Comparison of ENCODE assay signal across 8 cellular contexts in the genomic region with DNA sequence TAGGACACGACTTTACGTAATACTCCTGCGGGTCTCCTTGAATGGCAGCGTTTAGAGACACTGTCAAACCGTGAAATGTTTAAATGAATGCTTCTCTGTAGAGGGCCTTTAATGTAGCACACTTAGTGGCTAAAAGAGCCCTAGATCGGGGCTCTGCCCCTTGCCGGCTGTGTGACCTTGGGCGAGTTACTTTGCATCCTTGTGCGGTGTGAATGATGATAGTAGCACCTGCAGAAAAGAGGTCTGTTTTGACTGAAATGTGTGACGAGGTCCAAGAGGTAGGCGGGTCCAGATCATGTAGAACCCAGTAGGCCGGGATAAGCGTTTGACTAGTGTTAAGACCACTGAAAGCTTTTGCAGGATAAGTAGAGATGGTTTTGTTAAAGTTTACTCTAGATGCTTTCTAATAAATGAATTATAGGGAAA. TPM values are rescaled to one million over a fixed set of nuclear protein-coding genes. Genes with fewer than 3 reads are reported as not detected.
DNase-seq lines count a peak whose midpoint lies in the region; ATAC-seq and TF ChIP-seq lines count a peak whose summit lies in the region.

No MANE protein-coding gene starts in this region.

- H3K4me3 ChIP-seq in HAP-1 = peak overlapping the region; percentile 78
- peak overlapping the region; percentile 98 for H3K4me3 ChIP-seq in NB4 (ENCODE audit: low read depth, low read length)
- H3K4me3 ChIP-seq in cardiac fibroblast (replicated peaks in 1 of 2; ENCODE audit: low read depth in 2 of 2, low read length in 2 of 2) = peak overlapping the region; percentile 96 to 100
- H3K4me3 ChIP-seq in aorta (ENCODE audit: low read length in 2 of 2) = peak overlapping the region; percentile 60 to 88

- ATAC-seq in aorta (ENCODE audit: low FRiP score) = no peak

- DNase-seq in SHP77 treated with DMSO at 0.1 percent for 48 hours (lab: John Stamatoyannopoulos, UW) = peak; percentile 30
- DNase-seq in SHP77 (lab: John Stamatoyannopoulos, UW) = no peak
- peak; percentile 23 to 27 for DNase-seq in HAP-1 (ENCODE audit: low spot score in 2 of 2)
- DNase-seq in NB4 (ENCODE audit: low read depth) = no peak
- no peak for DNase-seq in cardiac fibroblast (ENCODE audit: low read depth in 2 of 2)
- peak; percentile 14 to 16 for DNase-seq in lung microvascular endothelial cell (ENCODE audit: low read depth in 2 of 2)
- no peak for DNase-seq in aorta
- no peak for DNase-seq in activated effector memory CD4-positive, alpha-beta T cell treated with Interleukin-2 at 50 U/mL for 16 hours

- TF ChIP-seq CTCF in NB4 (IDR thresholded peaks at IDR 0.05; ENCODE audit: low read depth, low read length) = no peak
- no peak for TF ChIP-seq CTCF in cardiac fibroblast (IDR thresholded peaks at IDR 0.05; ENCODE audit: low read depth, low read length)

- 0% methylated on average over 13 of the region's 13 CpGs for whole genome bisulfite sequencing in aorta, 2 donors

- no peak for TF ChIP-seq POLR2A in NB4 (IDR thresholded peaks at IDR 0.05; ENCODE audit: extremely low read depth, insufficient read length)

- intact Hi-C loops in aorta (cut with DNase I) = loop anchor here (2.0 to 10.0 kb wide), 3 partner anchors 43 to 120 kb away; a partner anchor contains a TSS

- no peaks in the 10 kb centered on the region for H3K9me3 ChIP-seq in HAP-1
- no peaks in the 10 kb centered on the region for H3K9me3 ChIP-seq in aorta (ENCODE audit: control insufficient read depth, low read length)

- in situ Hi-C loops in HAP-1 (cut with MboI; ENCODE audit: low sequenced_read_pairs) = loop anchor here (5.0 kb wide), 1 partner anchor 43 kb away; a partner anchor contains a TSS

- H3K36me3 ChIP-seq in HAP-1 (replicated peaks) = peaks cover 25% of the 10 kb centered on the region
- H3K36me3 ChIP-seq in aorta (ENCODE audit: control insufficient read depth in 1 of 2, insufficient read depth in 2 of 2, low read length in 1 of 2) = no peaks in the 10 kb centered on the region

- H3K27me3 ChIP-seq in HAP-1 (ENCODE audit: low read depth) (no peaks in the 10 kb centered on the region), aorta (ENCODE audit: control insufficient read depth in 1 of 2, insufficient read depth in 2 of 2, low read length in 1 of 2) (no peaks in the 10 kb centered on the region)

- H3K27ac ChIP-seq in aorta (ENCODE audit: low read depth in 1 of 2, low read length in 2 of 2) = no peak overlapping the region

- peaks cover 6% of the 10 kb centered on the region; the same call in 1 of the 2 replicates for H3K4me1 ChIP-seq in HAP-1
- peaks cover 0 to 3% of the 10 kb centered on the region in 2 donors for H3K4me1 ChIP-seq in aorta (ENCODE audit: control insufficient read depth in 1 of 2, insufficient read depth in 2 of 2, low read length in 2 of 2)

RNA-seq across cellular contexts. Expression of a gene that starts 0.9 kb away (rescaled TPM):
- total RNA-seq in lung microvascular endothelial cell = 14.8 and 22.4 TPM in 2 replicates
- total RNA-seq in aorta = 10 to 100 TPM; 30.9 to 33.1 TPM
- polyA plus RNA-seq in aorta = 10 to 100 TPM in 1 of 2 donors, 1 to 10 TPM in 1; 8.9 to 12.5 TPM

RNA-seq across cellular contexts. Expression of a gene that starts 43.5 kb away (rescaled TPM):
- total RNA-seq in lung microvascular endothelial cell (7.6 and 16.3 TPM in 2 replicates), aorta (10 to 100 TPM; 26.3 to 31.2 TPM)
- 10 to 100 TPM; 23.1 to 31.2 TPM for polyA plus RNA-seq in aorta

RNA-seq across cellular contexts. Expression of a gene that starts 43.7 kb away (rescaled TPM):
- total RNA-seq in lung microvascular endothelial cell (85.2 and 141 TPM in 2 replicates), aorta (100 to 1,000 TPM; 110 to 111 TPM)
- polyA plus RNA-seq in aorta = 100 to 1,000 TPM; 121 to 152 TPM

Comparison
In these comparisons a context has a peak if more than half of its experiments do, and no peak if none do; other contexts are left out.
1. DNase-seq: peak in SHP77 treated with DMSO at 0.1 percent for 48 hours (single experiment), HAP-1 (2 of 2) and lung microvascular endothelial cell (2 of 2); none in SHP77 (0 of 2), NB4 (single experiment), cardiac fibroblast (0 of 2), aorta (0 of 2) and activated effector memory CD4-positive, alpha-beta T cell treated with Interleukin-2 at 50 U/mL for 16 hours (single experiment).
2. Peak in every context shown above with its lines, with median percentiles within 50 percentile points of each other: H3K4me3 ChIP-seq.